ENCODE assay signal across 18 cellular contexts in genomic region chr9:87587864-87588263, GRCh38.
"Had no signal": no experiment of that assay in that cellular context is flagged by ENCODE, and none has a peak within 500 bp of the region (broad histone marks: within the 10 kb centered on the region; RNA-seq: fewer than 3 reads in every experiment).

No MANE protein-coding gene starts in this region.

- DNase-seq: effector memory CD4-positive, alpha-beta T cell; gastrocnemius medialis; islet precursor cell; left lung; lower lobe of right lung; midbrain; posterior cingulate gyrus; sigmoid colon; stimulated activated CD4-positive, alpha-beta T cell treated with anti-CD3 and anti-CD28 coated beads, Interleukin-2, amount 100 ng/mL, for 24 hours; stimulated activated naive CD4-positive, alpha-beta T cell; stomach; substantia nigra; trophoblast cell had no signal

- H3K27me3 ChIP-seq: esophagus muscularis mucosa, gastrocnemius medialis, left lung, sigmoid colon, stomach had no signal

- H3K4me3 Mint-ChIP-seq: memory B cell; natural killer cell treated with Interleukin-12 subunit alpha and Interleukin-12 subunit beta and Interleukin-15 and Interleukin-18, amount 100 ng/mL, for 72 hours had no signal

- H3K9me3 Mint-ChIP-seq: memory B cell; natural killer cell treated with Interleukin-12 subunit alpha and Interleukin-12 subunit beta and Interleukin-15 and Interleukin-18, amount 100 ng/mL, for 72 hours had no signal

- H3K4me3 ChIP-seq: esophagus muscularis mucosa, gastrocnemius medialis, left lung, lower lobe of right lung, sigmoid colon, skin epidermis, stomach had no signal

- H3K27ac Mint-ChIP-seq: memory B cell; natural killer cell treated with Interleukin-12 subunit alpha and Interleukin-12 subunit beta and Interleukin-15 and Interleukin-18, amount 100 ng/mL, for 72 hours had no signal

- H3K9me3 ChIP-seq: esophagus muscularis mucosa, gastrocnemius medialis, left lung, lower lobe of right lung, sigmoid colon, stomach had no signal

- H3K36me3 Mint-ChIP-seq: memory B cell; natural killer cell treated with Interleukin-12 subunit alpha and Interleukin-12 subunit beta and Interleukin-15 and Interleukin-18, amount 100 ng/mL, for 72 hours had no signal

- ATAC-seq: gastrocnemius medialis; lower lobe of right lung; natural killer cell treated with Interleukin-12 subunit alpha and Interleukin-12 subunit beta and Interleukin-15 and Interleukin-18, amount 100 ng/mL, for 72 hours had no signal

- H3K36me3 ChIP-seq: esophagus muscularis mucosa, gastrocnemius medialis, left lung, lower lobe of right lung, sigmoid colon, stomach had no signal

- H3K27me3 Mint-ChIP-seq: natural killer cell treated with Interleukin-12 subunit alpha and Interleukin-12 subunit beta and Interleukin-15 and Interleukin-18, amount 100 ng/mL, for 72 hours had no signal

- H3K27ac ChIP-seq: epithelial cell of prostate, gastrocnemius medialis, left lung, lower lobe of right lung, skin epidermis, stomach had no signal

- H3K4me1 Mint-ChIP-seq: memory B cell had no signal
